29 cellular contexts compared by ENCODE assay signal in the genomic region with DNA sequence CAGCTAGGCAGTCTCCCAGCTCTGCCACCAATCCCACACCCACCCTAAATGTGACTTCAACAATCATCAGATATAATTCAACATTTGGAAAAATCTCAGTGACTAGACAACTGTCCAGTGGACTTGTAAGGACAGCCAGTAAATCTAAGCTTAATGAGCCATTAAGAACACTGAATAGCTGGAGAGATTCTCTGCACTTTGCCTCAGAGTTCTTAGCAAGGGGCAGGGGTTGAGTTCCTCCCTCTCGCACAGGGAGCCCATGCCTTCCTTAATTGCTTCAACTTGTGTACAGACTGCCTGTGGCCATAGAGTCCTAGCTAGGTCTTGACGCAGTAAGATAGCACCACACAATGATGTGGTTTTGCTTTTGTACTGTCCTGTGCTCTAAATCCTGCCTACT. TPM values are rescaled to one million over a fixed set of nuclear protein-coding genes. Genes with fewer than 3 reads are reported as not detected.
"Had no signal": no experiment of that assay in that cellular context is flagged by ENCODE, and none has a peak within 500 bp of the region (broad histone marks: within the 10 kb centered on the region; RNA-seq: fewer than 3 reads in every experiment).

No MANE protein-coding gene starts in this region.

- H3K4me2 ChIP-seq: KMS-11, PC-9, SK-N-SH had no signal

- H2AFZ ChIP-seq: PC-9 had no signal

- H3K4me3 ChIP-seq: PC-9, SJSA1 had no signal

- H3K36me3 ChIP-seq: SJSA1 had no signal

- H3K9ac ChIP-seq: KMS-11, SK-N-SH had no signal

- H3K9me3 ChIP-seq: SJSA1, SK-N-SH had no signal

- H3K27ac ChIP-seq: KMS-11, PC-9, RWPE1, SJSA1 had no signal

- H3K27me3 ChIP-seq: SJSA1 had no signal

- DNase-seq: Karpas-422, KBM-7, MM.1S, MV-4-11, NCI-H1092, NCI-H1105, NCI-H1417 treated with DMSO at 0.1 percent for 48 hours, NCI-H1436 treated with DMSO at 0.1 percent for 48 hours, NCI-H1694 treated with DMSO at 0.1 percent for 48 hours, NCI-H187 treated with DMSO at 0.1 percent for 48 hours, NCI-H2029, NCI-H2081, NCI-H2171, NCI-H226, NCI-H446 treated with DMSO at 0.1 percent for 48 hours, NCI-H510A, NCI-H524, NCI-H526, NCI-H69, NCI-H748 treated with DMSO at 0.1 percent for 48 hours, NCI-H82, PC-9, SHP77, SIG-M5, SK-N-SH, SW 1271 had no signal

- H3K4me1 ChIP-seq: SJSA1 had no signal

RNA-seq across cellular contexts. Expression of gene MEX3B, which starts 15.6 kb away (rescaled TPM):
- total RNA-seq: PC-9 had no signal
